22 cellular contexts compared by ENCODE assay signal in genomic region chr6:168159503-168159902, GRCh38.
"Had no signal": no experiment of that assay in that cellular context is flagged by ENCODE, and none has a peak within 500 bp of the region (broad histone marks: within the 10 kb centered on the region; RNA-seq: fewer than 3 reads in every experiment).

No MANE protein-coding gene starts in this region.

- H3K4me1 ChIP-seq: foreskin keratinocyte had no signal

- H3K4me3 ChIP-seq: dorsolateral prefrontal cortex, lower lobe of right lung, thyroid gland, uterus had no signal

- H3K36me3 ChIP-seq: lower lobe of right lung, thyroid gland, uterus had no signal

- DNase-seq: activated B cell treated with CpG ODN at 0.5 μM for 24 hours; activated CD4-positive, alpha-beta memory T cell treated with anti-CD3 and anti-CD28 coated beads for 36 hours; activated CD4-positive, alpha-beta T cell treated with anti-CD3 and anti-CD28 coated beads for 4 hours; activated naive CD4-positive, alpha-beta T cell treated with Interleukin-2 at 50 U/mL for 16 hours; activated naive CD8-positive, alpha-beta T cell treated with anti-CD3 and anti-CD28 coated beads, Interleukin-2, amount 10 ng/mL, durations not matched to agents 7 days and 5 days; activated T-cell treated with anti-CD3 and anti-CD28 coated beads, Interleukin-2, amount 50 U/mL, for 1 hour; amygdala; dorsolateral prefrontal cortex; foreskin keratinocyte; hippocampal formation; left colon; lower lobe of right lung; retina; stimulated activated CD4-positive, alpha-beta T cell treated with anti-CD3 and anti-CD28 coated beads, Interleukin-12 subunit alpha, Interleukin-12 subunit beta, amount 100 ng/mL, for 4 hours; stimulated activated CD4-positive, alpha-beta T cell treated with anti-CD3 and anti-CD28 coated beads, Interleukin-1b, Interleukin-23, amount 100 ng/mL, for 48 hours; stimulated activated CD8-positive, alpha-beta memory T cell treated with anti-CD3 and anti-CD28 coated beads, Interleukin-4, amount 100 ng/mL, for 48 hours; stimulated activated naive CD4-positive, alpha-beta T cell; thyroid gland; uterus had no signal

- H3K27ac ChIP-seq: dorsolateral prefrontal cortex, epithelial cell of prostate, foreskin keratinocyte, lower lobe of right lung, thyroid gland, uterus had no signal

- H3K9me3 ChIP-seq: lower lobe of right lung, thyroid gland, uterus had no signal

- ATAC-seq: foreskin keratinocyte; left colon; lower lobe of right lung; natural killer cell treated with Interleukin-12 subunit alpha and Interleukin-12 subunit beta and Interleukin-15 and Interleukin-18, amount 100 ng/mL, for 72 hours had no signal

- H3K27me3 ChIP-seq: thyroid gland, uterus had no signal

- FAIRE-seq: islet of Langerhans had no signal
